Comparison of ENCODE assay signal across 23 cellular contexts in genomic region chr4:86569103-86569870, GRCh38. TPM values are rescaled to one million over a fixed set of nuclear protein-coding genes. Genes with fewer than 3 reads are reported as not detected.
A peak's percentile ranks its signal among the peaks of the same experiment; 100 is the strongest.
DNase-seq lines count a peak whose midpoint lies in the region; ATAC-seq and TF ChIP-seq lines count a peak whose summit lies in the region.
"Had no signal": no experiment of that assay in that cellular context is flagged by ENCODE, and none has a peak within 500 bp of the region (broad histone marks: within the 10 kb centered on the region; RNA-seq: fewer than 3 reads in every experiment).

No MANE protein-coding gene starts in this region.

- no peak overlapping the region for H3K4me2 ChIP-seq in neural progenitor cell

- H3K27ac Mint-ChIP-seq in neural progenitor cell, result no peak overlapping the region
- H3K27ac Mint-ChIP-seq: activated CD4-positive, alpha-beta memory T cell treated with anti-CD3 and anti-CD28 coated beads for 36 hours; activated naive CD8-positive, alpha-beta T cell; activated T-cell treated with anti-CD3 and anti-CD28 coated beads, Interleukin-2, amount 50 U/mL, for 24 hours; brain; natural killer cell; T-helper 1 cell treated with Interleukin-12 subunit alpha and Interleukin-12 subunit beta and Interleukin-4 antibody, amounts not matched to agents 30 μg/mL and 1 μg/mL, for 36 hours had no signal

- ATAC-seq in GM18868 (IDR thresholded peaks at IDR 0.05; ENCODE audit: unreplicated experiment) (peak; percentile 85), GM21529 (IDR thresholded peaks at IDR 0.05; ENCODE audit: unreplicated experiment) (peak; percentile 77), HG03045 (IDR thresholded peaks at IDR 0.05; ENCODE audit: unreplicated experiment) (peak; percentile 73)
- ATAC-seq: natural killer cell had no signal

- peaks cover 3% of the 10 kb centered on the region for H3K4me1 Mint-ChIP-seq in neural progenitor cell
- H3K4me1 Mint-ChIP-seq: brain, natural killer cell had no signal

- peak overlapping the region; percentile 4 for H3K4me3 Mint-ChIP-seq in neural progenitor cell
- H3K4me3 Mint-ChIP-seq: activated CD4-positive, alpha-beta memory T cell treated with anti-CD3 and anti-CD28 coated beads for 36 hours; activated naive CD8-positive, alpha-beta T cell; activated T-cell treated with anti-CD3 and anti-CD28 coated beads, Interleukin-2, amount 50 U/mL, for 24 hours; brain; natural killer cell; T-helper 1 cell treated with Interleukin-12 subunit alpha and Interleukin-12 subunit beta and Interleukin-4 antibody, amounts not matched to agents 30 μg/mL and 1 μg/mL, for 36 hours had no signal

- no peaks in the 10 kb centered on the region for H4K20me1 ChIP-seq in neural progenitor cell (ENCODE audit: low read depth)

- peaks cover 7% of the 10 kb centered on the region for H3K79me2 ChIP-seq in neural progenitor cell (ENCODE audit: low read depth)

- no peaks in the 10 kb centered on the region for H3K9me3 ChIP-seq in neural progenitor cell (ENCODE audit: low read depth)
- H3K9me3 ChIP-seq: Caco-2, prostate gland had no signal

- DNase-seq in neural progenitor cell (ENCODE audit: low spot score), result no peak
- no peak for DNase-seq in AG08395 (ENCODE audit: low spot score)
- no peak for DNase-seq in COLO668 (lab: John Stamatoyannopoulos, UW; ENCODE audit: unreplicated experiment)
- DNase-seq in NCI-H82 (lab: John Stamatoyannopoulos, UW), result no peak
- DNase-seq: activated CD4-positive, alpha-beta memory T cell treated with anti-CD3 and anti-CD28 coated beads for 36 hours; activated T-cell treated with anti-CD3 and anti-CD28 coated beads, Interleukin-2, amount 50 U/mL, for 24 hours; Caco-2; mesendoderm; natural killer cell; NCI-H1105 treated with DMSO at 0.1 percent for 48 hours; NCI-H2107; NCI-H69; SIG-M5; stimulated activated CD4-positive, alpha-beta T cell treated with anti-CD3 and anti-CD28 coated beads, Interleukin-4, amount 100 ng/mL, for 24 hours had no signal

- H3K27me3 Mint-ChIP-seq in neural progenitor cell (ENCODE audit: insufficient read depth, low read depth), result no peaks in the 10 kb centered on the region
- H3K27me3 Mint-ChIP-seq: activated CD4-positive, alpha-beta memory T cell treated with anti-CD3 and anti-CD28 coated beads for 36 hours; activated naive CD8-positive, alpha-beta T cell; activated T-cell treated with anti-CD3 and anti-CD28 coated beads, Interleukin-2, amount 50 U/mL, for 24 hours; brain had no signal

- no peaks in the 10 kb centered on the region for H3K36me3 ChIP-seq in neural progenitor cell
- H3K36me3 ChIP-seq: prostate gland had no signal

- H3F3A ChIP-seq in neural progenitor cell (ENCODE audit: low read depth), result no peaks in the 10 kb centered on the region

- TF ChIP-seq CTCF in neural progenitor cell (IDR thresholded peaks at IDR 0.05), result no peak

- H3K36me3 Mint-ChIP-seq in neural progenitor cell, result peaks cover 4% of the 10 kb centered on the region
- H3K36me3 Mint-ChIP-seq: activated CD4-positive, alpha-beta memory T cell treated with anti-CD3 and anti-CD28 coated beads for 36 hours; activated naive CD8-positive, alpha-beta T cell; brain; natural killer cell had no signal

- H3K9me3 Mint-ChIP-seq in neural progenitor cell, result no peaks in the 10 kb centered on the region
- H3K9me3 Mint-ChIP-seq: activated CD4-positive, alpha-beta memory T cell treated with anti-CD3 and anti-CD28 coated beads for 36 hours; activated T-cell treated with anti-CD3 and anti-CD28 coated beads, Interleukin-2, amount 50 U/mL, for 24 hours; brain; T-helper 1 cell treated with Interleukin-12 subunit alpha and Interleukin-12 subunit beta and Interleukin-4 antibody, amounts not matched to agents 30 μg/mL and 1 μg/mL, for 36 hours had no signal

- H2AFZ ChIP-seq in neural progenitor cell (replicated peaks), result no peak overlapping the region

- H3K4me1 ChIP-seq in neural progenitor cell, result peaks cover 21% of the 10 kb centered on the region
- H3K4me1 ChIP-seq: Caco-2, prostate gland had no signal

- no peak overlapping the region for H3K4me3 ChIP-seq in neural progenitor cell
- H3K4me3 ChIP-seq: prostate gland, skin epidermis had no signal

- no peak overlapping the region for H3K27ac ChIP-seq in neural progenitor cell
- H3K27ac ChIP-seq: prostate gland, skin epidermis had no signal

- no peak overlapping the region for H3K9ac ChIP-seq in neural progenitor cell

- no peaks in the 10 kb centered on the region for H3K27me3 ChIP-seq in neural progenitor cell

RNA-seq across cellular contexts. Expression of gene PTPN13, which starts 24.8 kb away (rescaled TPM):
- 183 and 244 TPM in 2 replicates for total RNA-seq in neural progenitor cell (ENCODE audit: low replicate concordance)
- total RNA-seq: LHCN-M2 had no signal
